14 cellular contexts compared by ENCODE assay signal in the genomic region with DNA sequence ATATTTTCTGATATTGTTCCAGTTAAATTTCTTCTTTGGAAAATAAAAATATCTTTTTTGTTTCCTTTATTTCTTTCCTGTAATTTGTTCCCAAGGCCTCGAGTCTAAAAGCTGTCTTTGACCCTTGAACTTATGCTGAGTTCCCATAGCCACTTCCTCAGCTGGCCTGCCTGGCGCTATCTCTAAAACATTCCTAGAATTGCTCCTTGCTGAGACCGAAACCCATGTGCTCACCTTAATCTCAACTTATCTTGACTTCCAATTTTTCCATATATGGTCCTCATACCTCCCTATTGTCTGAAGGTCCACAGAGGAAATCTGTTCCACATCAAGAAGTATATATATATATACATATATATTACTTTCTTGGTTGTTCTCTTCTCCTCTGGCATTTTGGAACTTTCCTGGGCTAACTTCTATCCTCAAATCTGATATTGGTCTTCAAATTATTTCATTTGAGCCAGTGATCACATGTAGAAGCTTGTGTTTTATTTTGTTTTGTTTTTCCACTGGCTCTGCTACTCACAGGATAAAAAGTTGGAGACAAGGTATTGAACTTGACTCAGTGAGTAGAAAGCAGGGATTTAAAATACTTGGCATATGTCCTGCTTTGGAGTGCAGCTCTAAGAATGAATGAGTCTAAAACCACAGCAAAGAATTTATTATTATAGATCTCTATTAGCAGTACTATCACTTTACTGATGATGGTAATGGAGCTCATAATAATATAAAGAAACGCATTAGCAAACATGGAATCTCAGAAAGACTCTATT. TPM values are rescaled to one million over a fixed set of nuclear protein-coding genes. Genes with fewer than 3 reads are reported as not detected.
DNase-seq lines count a peak whose midpoint lies in the region; ATAC-seq, FAIRE-seq and TF ChIP-seq lines count a peak whose summit lies in the region.
"Had no signal": no experiment of that assay in that cellular context is flagged by ENCODE, and none has a peak within 500 bp of the region (broad histone marks: within the 10 kb centered on the region; RNA-seq: fewer than 3 reads in every experiment).

No MANE protein-coding gene starts in this region.

- no peaks in the 10 kb centered on the region for H3K9me3 Mint-ChIP-seq in T-helper 2 cell treated with Interferon-gamma antibody and Interleukin-4, amounts not matched to agents 5 μg/mL and 100 μg/mL, for 36 hours
- H3K9me3 Mint-ChIP-seq: activated CD8-positive, alpha-beta T cell treated with anti-CD3 and anti-CD28 coated beads for 36 hours; activated naive CD8-positive, alpha-beta T cell treated with anti-CD3 and anti-CD28 coated beads, Interleukin-2, amount 10 ng/mL, durations not matched to agents 7 days and 5 days; stimulated activated naive B cell treated with anti-CD40 and anti-IgM and Interleukin-4, amounts not matched to agents 10 μg/mL and 1 μg/mL and 100 μg/mL, for 72 hours had no signal

- no peak overlapping the region for H3K4me3 Mint-ChIP-seq in T-helper 2 cell treated with Interferon-gamma antibody and Interleukin-4, amounts not matched to agents 5 μg/mL and 100 μg/mL, for 36 hours
- H3K4me3 Mint-ChIP-seq: activated CD8-positive, alpha-beta T cell treated with anti-CD3 and anti-CD28 coated beads for 36 hours; activated naive CD8-positive, alpha-beta T cell treated with anti-CD3 and anti-CD28 coated beads, Interleukin-2, amount 10 ng/mL, durations not matched to agents 7 days and 5 days; stimulated activated naive B cell treated with anti-CD40 and anti-IgM and Interleukin-4, amounts not matched to agents 10 μg/mL and 1 μg/mL and 100 μg/mL, for 72 hours had no signal

- intact Hi-C loops in body of pancreas (cut with DNase I), result no loop called here
- intact Hi-C loops in testis (cut with DNase I; ENCODE audit: low total_unique reads), result no loop called here

- H3K27me3 ChIP-seq in body of pancreas (no peaks in the 10 kb centered on the region), testis (no peaks in the 10 kb centered on the region), BE2C (no peaks in the 10 kb centered on the region)

- H3K9me3 ChIP-seq in body of pancreas (no peaks in the 10 kb centered on the region), testis (no peaks in the 10 kb centered on the region), BE2C (no peaks in the 10 kb centered on the region)

- peak; percentile 40 for DNase-seq in HTR-8/SVneo (ENCODE audit: insufficient read length, low spot score)
- peak; percentile 34 to 51 (median 46) for DNase-seq in body of pancreas
- peak; percentile 83 for DNase-seq in kidney tubule cell (ENCODE audit: low spot score)
- DNase-seq in testis, result peak; percentile 58
- no peak for DNase-seq in T-helper 2 cell treated with Interferon-gamma antibody and Interleukin-4, amounts not matched to agents 5 μg/mL and 100 μg/mL, for 36 hours (ENCODE audit: low spot score)
- no peak for DNase-seq in BE2C
- DNase-seq: activated CD8-positive, alpha-beta T cell treated with anti-CD3 and anti-CD28 coated beads for 36 hours; activated naive CD8-positive, alpha-beta T cell treated with anti-CD3 and anti-CD28 coated beads, Interleukin-2, amount 10 ng/mL, durations not matched to agents 7 days and 5 days; DMS79; NCI-H526; stimulated activated naive B cell treated with anti-CD40 and anti-IgM and Interleukin-4, amounts not matched to agents 10 μg/mL and 1 μg/mL and 100 μg/mL, for 72 hours had no signal

- H3K36me3 ChIP-seq in body of pancreas (replicated peaks in 1 of 2; ENCODE audit: insufficient read depth in 1 of 2, low read depth in 2 of 2) (no peaks in the 10 kb centered on the region), testis (ENCODE audit: low read depth, missing control alignments) (no peaks in the 10 kb centered on the region), BE2C (no peaks in the 10 kb centered on the region)

- ATAC-seq in body of pancreas, result peak; percentile 80
- ATAC-seq in HG03175 (IDR thresholded peaks at IDR 0.05; ENCODE audit: unreplicated experiment), result no peak
- ATAC-seq: activated CD8-positive, alpha-beta T cell treated with anti-CD3 and anti-CD28 coated beads for 36 hours; stimulated activated naive B cell treated with anti-CD40 and anti-IgM and Interleukin-4, amounts not matched to agents 10 μg/mL and 1 μg/mL and 100 μg/mL, for 72 hours had no signal

- 33 to 42% methylated on average over 4 of the region's 4 CpGs for WGBS in body of pancreas, 2 donors
- WGBS in testis, 2 donors, result 46 to 52% methylated on average over 4 of the region's 4 CpGs

- H3K4me1 ChIP-seq in body of pancreas, result peaks cover 35% of the 10 kb centered on the region
- peaks cover 13% of the 10 kb centered on the region for H3K4me1 ChIP-seq in testis
- peaks cover 7% of the 10 kb centered on the region for H3K4me1 ChIP-seq in BE2C

- no peaks in the 10 kb centered on the region for H3K36me3 Mint-ChIP-seq in T-helper 2 cell treated with Interferon-gamma antibody and Interleukin-4, amounts not matched to agents 5 μg/mL and 100 μg/mL, for 36 hours (ENCODE audit: low read depth)
- H3K36me3 Mint-ChIP-seq: activated naive CD8-positive, alpha-beta T cell treated with anti-CD3 and anti-CD28 coated beads, Interleukin-2, amount 10 ng/mL, durations not matched to agents 7 days and 5 days; stimulated activated naive B cell treated with anti-CD40 and anti-IgM and Interleukin-4, amounts not matched to agents 10 μg/mL and 1 μg/mL and 100 μg/mL, for 72 hours had no signal

- H3K4me3 ChIP-seq in body of pancreas (no peak overlapping the region), testis (no peak overlapping the region), BE2C (ENCODE audit: low read depth, low read length) (no peak overlapping the region)
- H3K4me3 ChIP-seq: lung had no signal

- H3K27me3 Mint-ChIP-seq in T-helper 2 cell treated with Interferon-gamma antibody and Interleukin-4, amounts not matched to agents 5 μg/mL and 100 μg/mL, for 36 hours (ENCODE audit: low read depth), result peaks cover 50% of the 10 kb centered on the region

- peaks cover 2% of the 10 kb centered on the region for H3K4me1 Mint-ChIP-seq in T-helper 2 cell treated with Interferon-gamma antibody and Interleukin-4, amounts not matched to agents 5 μg/mL and 100 μg/mL, for 36 hours (ENCODE audit: low read depth)
- H3K4me1 Mint-ChIP-seq: activated naive CD8-positive, alpha-beta T cell treated with anti-CD3 and anti-CD28 coated beads, Interleukin-2, amount 10 ng/mL, durations not matched to agents 7 days and 5 days; stimulated activated naive B cell treated with anti-CD40 and anti-IgM and Interleukin-4, amounts not matched to agents 10 μg/mL and 1 μg/mL and 100 μg/mL, for 72 hours had no signal

- no peak for FAIRE-seq in HTR-8/SVneo (lab: Jason Lieb, UNC)

- H3K27ac ChIP-seq in body of pancreas (peak overlapping the region in 3 of 4 donors; percentile 11 to 59 (median 37)), testis (peak overlapping the region in 1 of 2 donors; percentile 79)
- H3K27ac ChIP-seq: epithelial cell of prostate had no signal

- TF ChIP-seq CTCF in body of pancreas (IDR thresholded peaks at IDR 0.05), result no peak
- TF ChIP-seq CTCF in testis (IDR thresholded peaks at IDR 0.05), result no peak
- TF ChIP-seq CTCF in BE2C (IDR thresholded peaks at IDR 0.05; ENCODE audit: low read depth, low read length), result no peak

- H3K27ac Mint-ChIP-seq in T-helper 2 cell treated with Interferon-gamma antibody and Interleukin-4, amounts not matched to agents 5 μg/mL and 100 μg/mL, for 36 hours, result no peak overlapping the region
- H3K27ac Mint-ChIP-seq: activated CD8-positive, alpha-beta T cell treated with anti-CD3 and anti-CD28 coated beads for 36 hours; activated naive CD8-positive, alpha-beta T cell treated with anti-CD3 and anti-CD28 coated beads, Interleukin-2, amount 10 ng/mL, durations not matched to agents 7 days and 5 days; stimulated activated naive B cell treated with anti-CD40 and anti-IgM and Interleukin-4, amounts not matched to agents 10 μg/mL and 1 μg/mL and 100 μg/mL, for 72 hours had no signal

- TF ChIP-seq POLR2A in body of pancreas (IDR thresholded peaks at IDR 0.05) (no peak), testis (IDR thresholded peaks at IDR 0.05) (no peak)

RNA-seq across cellular contexts. Expression of a gene that starts 45.2 kb away (rescaled TPM):
- total RNA-seq in body of pancreas (100 to 1,000 TPM in 1 of 2 donors, 10 to 100 TPM in 1; 34.0 to 116 TPM), testis (100 to 1,000 TPM in 1 of 2 donors, 10 to 100 TPM in 1; 89.7 to 153 TPM)
- polyA plus RNA-seq in testis (ENCODE audit: insufficient read depth, low read depth, low replicate concordance), result 28.3 TPM
- 29.6 TPM for polyA plus RNA-seq in BE2C (2012; ENCODE audit: insufficient read depth, insufficient read length, low read depth)

Comparison
In these comparisons a context has a peak if more than half of its experiments do, and no peak if none do; other contexts are left out.
1. DNase-seq: peak in HTR-8/SVneo (single experiment), body of pancreas (4 of 4), kidney tubule cell (single experiment) and testis (single experiment); none in T-helper 2 cell treated with Interferon-gamma antibody and Interleukin-4, amounts not matched to agents 5 μg/mL and 100 μg/mL, for 36 hours (single experiment) and BE2C (single experiment).